8 cellular contexts compared by ENCODE assay signal in genomic region chr21:46188226-46189212, GRCh38. TPM values are rescaled to one million over a fixed set of nuclear protein-coding genes. Genes with fewer than 3 reads are reported as not detected.
DNase-seq lines count a peak whose midpoint lies in the region; ATAC-seq and TF ChIP-seq lines count a peak whose summit lies in the region.

No MANE protein-coding gene starts in this region.

- BruUV-seq in IMR-90 (replicated peaks; lab: Mats Ljungman, UMichigan), result no TSS peak

- H4K91ac ChIP-seq in IMR-90 (ENCODE audit: insufficient read depth, low read depth, low read length), result 0 out of 2 replicates have a peak overlapping the region, but pooled peaks have one; percentile 37

- ATAC-seq in IMR-90 (ENCODE audit: low read depth) (no peak), GM18520 (IDR thresholded peaks at IDR 0.05; ENCODE audit: unreplicated experiment) (no peak), HG03521 (IDR thresholded peaks at IDR 0.05; ENCODE audit: unreplicated experiment) (no peak)

- DNase-seq in A172 (ENCODE audit: low spot score) (peak; percentile 76), IMR-90 (peak; percentile 58), amniotic epithelial cell (ENCODE audit: low read depth) (peak; percentile 33), immature natural killer cell (no peak)
- DNase-seq in stimulated activated CD8-positive, alpha-beta memory T cell treated with anti-CD3 and anti-CD28 coated beads, Interleukin-4, amount 100 ng/mL, for 48 hours, result peak; percentile 28
- DNase-seq in activated T-helper 2 cell treated with anti-CD3 and anti-CD28 coated beads, Interferon-gamma antibody, Interleukin-2, Interleukin-4, amounts not matched to agents 10 μg/mL and 5 μg/mL and 100 μg/mL, durations not matched to agents 14 hours and 24 hours and 36 hours (ENCODE audit: low spot score), result no peak

- peak overlapping the region; percentile 55; the same call in 1 of the 2 replicates for H3K4me2 ChIP-seq in IMR-90 (ENCODE audit: low read depth, low read length)

- H3K18ac ChIP-seq in IMR-90 (ENCODE audit: low read depth, low read length), result peak overlapping the region; percentile 46; the same call in 1 of the 2 replicates

- 92% methylated on average over 2 of the region's 17 CpGs; no CpG with 5 or more reads in 1 of the 2 experiments for WGBS in IMR-90 (ENCODE audit: extremely low coverage in 2 of 2, insufficient read length in 1 of 2), 2 experiments

- peak overlapping the region; percentile 51; the same call in 1 of the 2 replicates for H3K4ac ChIP-seq in IMR-90 (ENCODE audit: low read depth, low read length)

- H2BK20ac ChIP-seq in IMR-90 (ENCODE audit: low read depth, low read length), result no peak overlapping the region

- H3K27me3 ChIP-seq in IMR-90 (ENCODE audit: control insufficient read depth, insufficient read depth, low read length), result no peaks in the 10 kb centered on the region

- dilution Hi-C loops in IMR-90 (cut with HindIII; ENCODE audit: low sequenced_read_pairs, unreplicated experiment), result no loop called here

- peak overlapping the region; percentile 41; the same call in 1 of the 2 replicates for H3K27ac ChIP-seq in IMR-90 (ENCODE audit: insufficient read depth, low read length)

- H3K4me1 Mint-ChIP-seq in immature natural killer cell, result peaks cover 10 to 12% of the 10 kb centered on the region in 2 donors
- peaks cover 7% of the 10 kb centered on the region for H3K4me1 Mint-ChIP-seq in activated T-helper 2 cell treated with anti-CD3 and anti-CD28 coated beads, Interferon-gamma antibody, Interleukin-2, Interleukin-4, amounts not matched to agents 10 μg/mL and 5 μg/mL and 100 μg/mL, durations not matched to agents 14 hours and 24 hours and 36 hours (ENCODE audit: low read depth)

- H3K23ac ChIP-seq in IMR-90 (ENCODE audit: low read depth, low read length), result peak overlapping the region; percentile 47; the same call in 1 of the 2 replicates

- no peaks in the 10 kb centered on the region for H3K9me3 ChIP-seq in IMR-90 (ENCODE audit: control insufficient read depth, insufficient read depth, low read length)

- H4K5ac ChIP-seq in IMR-90 (ENCODE audit: low read depth, low read length), result no peak overlapping the region

- POLR2A ChIA-PET in IMR-90 (lab: Charles Lee; ENCODE audit: unreplicated experiment), result no interaction called here

- H3K4me3 ChIP-seq in IMR-90 (ENCODE audit: insufficient read depth, low read depth, low read length), result no peak overlapping the region

- in situ Hi-C loops in IMR-90 (cut with MboI; ENCODE audit: low sequenced_read_pairs), result no loop called here

- no peak overlapping the region for H3K4me3 Mint-ChIP-seq in immature natural killer cell
- no peak overlapping the region for H3K4me3 Mint-ChIP-seq in activated T-helper 2 cell treated with anti-CD3 and anti-CD28 coated beads, Interferon-gamma antibody, Interleukin-2, Interleukin-4, amounts not matched to agents 10 μg/mL and 5 μg/mL and 100 μg/mL, durations not matched to agents 14 hours and 24 hours and 36 hours (ENCODE audit: low read depth)

- peak overlapping the region; percentile 52 for H2BK5ac ChIP-seq in IMR-90 (ENCODE audit: low read depth, low read length, poor library complexity, severe bottlenecking)

- peak overlapping the region; percentile 35; the same call in 1 of the 3 replicates for H2BK15ac ChIP-seq in IMR-90 (ENCODE audit: low read depth, low read length)

- H3K36me3 ChIP-seq in IMR-90 (ENCODE audit: control insufficient read depth, insufficient read depth, low read length), result peaks cover 14% of the 10 kb centered on the region

- TF ChIP-seq POLR2A in IMR-90 (IDR thresholded peaks at IDR 0.05; ENCODE audit: low read depth, low read length), result no peak

- no peak for TF ChIP-seq CTCF in IMR-90 (conservative IDR thresholded peaks at IDR 0.05; ENCODE audit: low read depth, low read length)

- no peaks in the 10 kb centered on the region for H3K9me3 Mint-ChIP-seq in immature natural killer cell
- no peaks in the 10 kb centered on the region for H3K9me3 Mint-ChIP-seq in activated T-helper 2 cell treated with anti-CD3 and anti-CD28 coated beads, Interferon-gamma antibody, Interleukin-2, Interleukin-4, amounts not matched to agents 10 μg/mL and 5 μg/mL and 100 μg/mL, durations not matched to agents 14 hours and 24 hours and 36 hours

- no peak overlapping the region for H2BK120ac ChIP-seq in IMR-90 (ENCODE audit: low read depth, low read length)

- peaks cover 22% of the 10 kb centered on the region for H3K9me1 ChIP-seq in IMR-90 (ENCODE audit: insufficient read depth, low read length)

- peak overlapping the region in 1 of 2 experiments; percentile 57; a peak in 1 of 4 replicates for H4K8ac ChIP-seq in IMR-90 (ENCODE audit: low read depth in 2 of 2, low read length in 2 of 2)

- H3K14ac ChIP-seq in IMR-90 (replicated peaks; ENCODE audit: low read depth, low read length), result peak overlapping the region; percentile 11; the same call in 1 of the 2 replicates

- peak overlapping the region; percentile 3 to 87 (median 48) for H3K27ac Mint-ChIP-seq in immature natural killer cell
- H3K27ac Mint-ChIP-seq in activated T-helper 2 cell treated with anti-CD3 and anti-CD28 coated beads, Interferon-gamma antibody, Interleukin-2, Interleukin-4, amounts not matched to agents 10 μg/mL and 5 μg/mL and 100 μg/mL, durations not matched to agents 14 hours and 24 hours and 36 hours, result no peak overlapping the region

- peaks cover 2 to 7% (median 6%) of the 10 kb centered on the region in 3 donors for H3K36me3 Mint-ChIP-seq in immature natural killer cell
- peaks cover 3% of the 10 kb centered on the region for H3K36me3 Mint-ChIP-seq in activated T-helper 2 cell treated with anti-CD3 and anti-CD28 coated beads, Interferon-gamma antibody, Interleukin-2, Interleukin-4, amounts not matched to agents 10 μg/mL and 5 μg/mL and 100 μg/mL, durations not matched to agents 14 hours and 24 hours and 36 hours (ENCODE audit: low read depth)

- H2AFZ ChIP-seq in IMR-90 (replicated peaks; ENCODE audit: low read length, poor library complexity), result peak overlapping the region; percentile 4

- H3K9ac ChIP-seq in IMR-90 (ENCODE audit: low read depth, low read length), result peak overlapping the region; percentile 30; the same call in 1 of the 2 replicates

- no peak overlapping the region for H2AK9ac ChIP-seq in IMR-90 (replicated peaks; ENCODE audit: low read depth, low read length, poor library complexity)

- CTCF ChIA-PET in IMR-90 (lab: Yijun Ruan, JAX), result no interaction called here

- peak overlapping the region; percentile 73 for H2AK5ac ChIP-seq in IMR-90 (ENCODE audit: low read depth, low read length)

- H4K20me1 ChIP-seq in IMR-90 (ENCODE audit: insufficient read depth, low read length), result no peaks in the 10 kb centered on the region

- no peak overlapping the region for H3K56ac ChIP-seq in IMR-90 (ENCODE audit: extremely low read depth, insufficient read depth, low read length)

- peaks cover 0 to 5% of the 10 kb centered on the region in 2 experiments; a peak in 1 of 4 replicates for H3K79me1 ChIP-seq in IMR-90 (ENCODE audit: low read depth in 1 of 2, low read length in 2 of 2)

- peaks cover 2 to 6% (median 5%) of the 10 kb centered on the region in 3 donors for H3K27me3 Mint-ChIP-seq in immature natural killer cell (ENCODE audit: low read depth in 3 of 3)
- no peaks in the 10 kb centered on the region for H3K27me3 Mint-ChIP-seq in activated T-helper 2 cell treated with anti-CD3 and anti-CD28 coated beads, Interferon-gamma antibody, Interleukin-2, Interleukin-4, amounts not matched to agents 10 μg/mL and 5 μg/mL and 100 μg/mL, durations not matched to agents 14 hours and 24 hours and 36 hours (ENCODE audit: low read depth)

- H3K4me1 ChIP-seq in IMR-90 (ENCODE audit: control insufficient read depth, insufficient read depth, low read length), result peaks cover 27% of the 10 kb centered on the region

- intact Hi-C loops in IMR-90 (cut with micrococcal nuclease), result no loop called here
- intact Hi-C loops in activated T-helper 2 cell treated with anti-CD3 and anti-CD28 coated beads, Interferon-gamma antibody, Interleukin-2, Interleukin-4, amounts not matched to agents 10 μg/mL and 5 μg/mL and 100 μg/mL, durations not matched to agents 14 hours and 24 hours and 36 hours (cut with micrococcal nuclease), result loop anchor here (5.0 kb wide), 1 partner anchor 39 kb away; the partner anchor contains the start of gene LSS

- no peak for TF ChIP-seq RAD21 in IMR-90 (IDR thresholded peaks at IDR 0.05; ENCODE audit: low read length)

TF ChIP-seq in IMR-90, 13 proteins besides CTCF, POLR2A, EP300 and RAD21 (continues in another document):
- no peak for TF ChIP-seq MAZ (IDR thresholded peaks at IDR 0.05; ENCODE audit: borderline replicate concordance, low read depth, low read length)
- TF ChIP-seq FOS (IDR thresholded peaks at IDR 0.05; ENCODE audit: low read depth, low read length), result peak; percentile 67
- TF ChIP-seq NFE2L2 (IDR thresholded peaks at IDR 0.05; ENCODE audit: low read depth, low read length), result no peak

RNA-seq across cellular contexts. Expression of gene SPATC1L, which starts 4.3 kb away (rescaled TPM):
- 13.9 and 16.0 TPM in 2 replicates for total RNA-seq in A172 (2014; rRNA removed; shearing (Covaris generic))
- total RNA-seq in IMR-90 (2012; rRNA removed), result 3.1 and 3.8 TPM in 2 replicates
- 17.2 and 23.4 TPM in 2 replicates for polyA plus RNA-seq in IMR-90 (2012; rRNA removed)
- 28.0 and 38.2 TPM in 2 replicates for polyA plus RNA-seq in IMR-90 (2012; cell fraction: cytosol; rRNA removed)
- 19.7 and 57.2 TPM in 2 replicates for polyA plus RNA-seq in IMR-90 (2012; cell fraction: nucleus; rRNA removed; ENCODE audit: low replicate concordance)
- 10 to 100 TPM in 1 of 3 donors, 1 to 10 TPM in 2; 6.2 to 10.8 (median 9.4) TPM for polyA plus RNA-seq in immature natural killer cell
- total RNA-seq in activated T-helper 2 cell treated with anti-CD3 and anti-CD28 coated beads, Interferon-gamma antibody, Interleukin-2, Interleukin-4, amounts not matched to agents 10 μg/mL and 5 μg/mL and 100 μg/mL, durations not matched to agents 14 hours and 24 hours and 36 hours, result 13.9 and 14.7 TPM in 2 replicates

RNA-seq across cellular contexts. Expression of gene FTCD, which starts 33.1 kb away (rescaled TPM):
- total RNA-seq in A172 (2014; rRNA removed; shearing (Covaris generic)), result 0.45 TPM in 1 of 2 replicates, not detected in the other
- not detected in 2 replicates for total RNA-seq in IMR-90 (2012; rRNA removed)
- polyA plus RNA-seq in IMR-90 (2012; rRNA removed) (0.19 and 0.55 TPM in 2 replicates), immature natural killer cell (not detected)
- polyA plus RNA-seq in IMR-90 (2012; cell fraction: cytosol; rRNA removed), result 0.16 and 0.28 TPM in 2 replicates
- polyA plus RNA-seq in IMR-90 (2012; cell fraction: nucleus; rRNA removed; ENCODE audit: low replicate concordance), result 2.0 and 4.9 TPM in 2 replicates
- 0.14 and 0.23 TPM in 2 replicates for total RNA-seq in activated T-helper 2 cell treated with anti-CD3 and anti-CD28 coated beads, Interferon-gamma antibody, Interleukin-2, Interleukin-4, amounts not matched to agents 10 μg/mL and 5 μg/mL and 100 μg/mL, durations not matched to agents 14 hours and 24 hours and 36 hours

RNA-seq across cellular contexts. Expression of gene LSS, which starts 40.1 kb away (rescaled TPM):
- total RNA-seq in A172 (2014; rRNA removed; shearing (Covaris generic)), result 76.0 and 95.1 TPM in 2 replicates
- 35.3 and 43.4 TPM in 2 replicates for total RNA-seq in IMR-90 (2012; rRNA removed)
- polyA plus RNA-seq in IMR-90 (2012; rRNA removed), result 58.1 and 62.8 TPM in 2 replicates
- 44.1 and 60.0 TPM in 2 replicates for polyA plus RNA-seq in IMR-90 (2012; cell fraction: cytosol; rRNA removed)
- polyA plus RNA-seq in IMR-90 (2012; cell fraction: nucleus; rRNA removed; ENCODE audit: low replicate concordance), result 141 and 276 TPM in 2 replicates
- polyA plus RNA-seq in immature natural killer cell, result 10 to 100 TPM; 11.3 to 26.2 (median 13.9) TPM
- total RNA-seq in activated T-helper 2 cell treated with anti-CD3 and anti-CD28 coated beads, Interferon-gamma antibody, Interleukin-2, Interleukin-4, amounts not matched to agents 10 μg/mL and 5 μg/mL and 100 μg/mL, durations not matched to agents 14 hours and 24 hours and 36 hours, result 28.5 and 30.5 TPM in 2 replicates

Comparison
In these comparisons a context has a peak if more than half of its experiments do, and no peak if none do; other contexts are left out.
1. DNase-seq: peak in A172 (single experiment), IMR-90 (single experiment), amniotic epithelial cell (single experiment) and stimulated activated CD8-positive, alpha-beta memory T cell treated with anti-CD3 and anti-CD28 coated beads, Interleukin-4, amount 100 ng/mL, for 48 hours (single experiment); none in immature natural killer cell (0 of 3) and activated T-helper 2 cell treated with anti-CD3 and anti-CD28 coated beads, Interferon-gamma antibody, Interleukin-2, Interleukin-4, amounts not matched to agents 10 μg/mL and 5 μg/mL and 100 μg/mL, durations not matched to agents 14 hours and 24 hours and 36 hours (single experiment).